8 cellular contexts compared by ENCODE assay signal in the genomic region with DNA sequence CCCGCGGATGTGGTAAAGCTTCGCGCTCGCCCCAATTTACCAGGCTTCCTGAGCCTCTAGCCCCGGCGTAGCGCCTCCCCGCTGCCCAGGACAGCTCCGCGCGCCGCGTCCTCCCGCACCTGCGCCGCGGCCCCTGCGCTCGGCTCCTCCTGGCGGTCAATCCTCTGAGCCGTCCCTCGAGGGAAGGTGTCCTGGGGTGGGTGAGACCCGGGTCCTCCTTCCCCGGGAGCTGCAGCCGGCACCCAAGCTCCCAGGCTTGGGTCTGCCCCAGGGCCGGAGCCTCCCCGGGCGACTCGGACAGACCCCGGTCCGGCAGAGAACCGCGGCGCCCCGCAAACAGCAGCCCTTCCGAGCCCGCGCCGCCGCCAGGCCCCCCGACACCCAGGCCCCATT. TPM values are rescaled to one million over a fixed set of nuclear protein-coding genes. Genes with fewer than 3 reads are reported as not detected.
DNase-seq lines count a peak whose midpoint lies in the region; TF ChIP-seq lines count a peak whose summit lies in the region.

No MANE protein-coding gene starts in this region.

- peak overlapping the region; percentile 53 for H3K4me3 ChIP-seq in mesendoderm (ENCODE audit: low read length)

- peak overlapping the region; percentile 85 for H3K56ac ChIP-seq in mesendoderm (ENCODE audit: low read length)

- no peaks in the 10 kb centered on the region for H3K36me3 ChIP-seq in mesendoderm (ENCODE audit: control insufficient read depth, insufficient read depth, low read length)

- no CpG with 5 or more reads among the region's 42 CpGs for WGBS in mesendoderm (ENCODE audit: extremely low coverage, insufficient coverage, low lambda C conversion rate)

- peaks cover 85% of the 10 kb centered on the region for H3K4me1 Mint-ChIP-seq in HFFc6 (ENCODE audit: low read depth)

- H3K23ac ChIP-seq in mesendoderm (ENCODE audit: low read length) = no peak overlapping the region

- H3K79me1 ChIP-seq in mesendoderm (ENCODE audit: low read length) = peaks cover 6% of the 10 kb centered on the region

- H3K18ac ChIP-seq in mesendoderm (ENCODE audit: low read length) = peak overlapping the region; percentile 79

- H3K4me3 Mint-ChIP-seq in HFFc6 = peak overlapping the region; percentile 91

- no peaks in the 10 kb centered on the region for H3K9me3 Mint-ChIP-seq in HFFc6

- no peak overlapping the region for H2BK5ac ChIP-seq in mesendoderm (ENCODE audit: low read length)

- TF ChIP-seq CTCF in HFFc6 (IDR thresholded peaks at IDR 0.05) = peak; percentile 77

- no peak overlapping the region for H2BK120ac ChIP-seq in mesendoderm (ENCODE audit: low read depth, low read length)

- peaks cover 9% of the 10 kb centered on the region for H3K4me1 ChIP-seq in mesendoderm (ENCODE audit: control insufficient read depth, low read depth, low read length)

- H3K36me3 Mint-ChIP-seq in HFFc6 (ENCODE audit: low read depth) = peaks cover 25% of the 10 kb centered on the region; the same call in 1 of the 2 replicates

- H3K27ac ChIP-seq in mesendoderm (ENCODE audit: low read depth, low read length) = peak overlapping the region; percentile 84

- peaks cover 5% of the 10 kb centered on the region for H3K27me3 Mint-ChIP-seq in HFFc6 (ENCODE audit: insufficient read depth)

- H3K4ac ChIP-seq in mesendoderm (ENCODE audit: low read depth, low read length) = peak overlapping the region; percentile 48

- H3K27me3 ChIP-seq in mesendoderm (ENCODE audit: insufficient read depth, low read length, poor library complexity) = peaks cover 11% of the 10 kb centered on the region

- no peak overlapping the region for H4K5ac ChIP-seq in mesendoderm (ENCODE audit: low read length)

- no peak overlapping the region for H2AK5ac ChIP-seq in mesendoderm (ENCODE audit: low read length)

- H4K8ac ChIP-seq in mesendoderm (ENCODE audit: low read depth, low read length) = peak overlapping the region; percentile 30

- peak overlapping the region; percentile 77 for H3K9ac ChIP-seq in mesendoderm (ENCODE audit: low read length)

- DNase-seq in NCI-H2107 treated with DMSO at 0.1 percent for 48 hours (lab: John Stamatoyannopoulos, UW; ENCODE audit: unreplicated experiment) (peak; percentile 64), NCI-H2107 (lab: John Stamatoyannopoulos, UW) (no peak), HFFc6 (no peak), NCI-H1092 (lab: John Stamatoyannopoulos, UW) (peak; percentile 30), dermis microvascular lymphatic vessel endothelial cell (ENCODE audit: low read depth in 2 of 2) (peak; percentile 41 to 82), mesendoderm (peak; percentile 79)
- peak; percentile 78 for DNase-seq in activated CD4-positive, alpha-beta T cell treated with anti-CD3 and anti-CD28 coated beads, Interleukin-2, amount 50 U/mL, for 1 hour
- DNase-seq in stimulated activated CD8-positive, alpha-beta memory T cell treated with anti-CD3 and anti-CD28 coated beads, Interleukin-2, amount 100 ng/mL, for 48 hours (ENCODE audit: low read depth in 2 of 2) = peak; percentile 68 to 70

- H3K27ac Mint-ChIP-seq in HFFc6 = peak overlapping the region; percentile 73

- H3K79me2 ChIP-seq in mesendoderm (ENCODE audit: control insufficient read depth, insufficient read depth, low read length) = peaks cover 1% of the 10 kb centered on the region

- no peak overlapping the region for H2BK15ac ChIP-seq in mesendoderm (replicated peaks; ENCODE audit: low read depth)

- peak overlapping the region; percentile 70 for H3K4me2 ChIP-seq in mesendoderm (ENCODE audit: low read length)

RNA-seq across cellular contexts. Expression of a gene that starts 0.5 kb away (rescaled TPM):
- 10 to 100 TPM; 49.7 to 68.8 (median 63.2) TPM for total RNA-seq in HFFc6 (2021; fragmentation: NEBNext Ultra II Directional; extraction: Animal tissue kit (Norgen Biotek cat#: 25700))
- 17.2 and 17.3 TPM in 2 replicates for total RNA-seq in dermis microvascular lymphatic vessel endothelial cell
- 4.9 TPM for polyA plus RNA-seq in mesendoderm (2013, experiment 1 of 2)
- polyA plus RNA-seq in mesendoderm (2013, experiment 2 of 2) = 5.7 TPM

Comparison
In these comparisons a context has a peak if more than half of its experiments do, and no peak if none do; other contexts are left out.
1. DNase-seq: peak in NCI-H2107 treated with DMSO at 0.1 percent for 48 hours (single experiment), NCI-H1092 (single experiment), activated CD4-positive, alpha-beta T cell treated with anti-CD3 and anti-CD28 coated beads, Interleukin-2, amount 50 U/mL, for 1 hour (single experiment), dermis microvascular lymphatic vessel endothelial cell (2 of 2), mesendoderm (single experiment) and stimulated activated CD8-positive, alpha-beta memory T cell treated with anti-CD3 and anti-CD28 coated beads, Interleukin-2, amount 100 ng/mL, for 48 hours (2 of 2); none in NCI-H2107 (single experiment) and HFFc6 (single experiment).